Comparison of ENCODE assay signal across 1 cellular context in genomic region chr5:116454417-116454927, GRCh38.
TF ChIP-seq lines count a peak whose summit lies in the region.

No MANE protein-coding gene starts in this region.

TF ChIP-seq in HepG2, 621 proteins besides CTCF, POLR2A, EP300 and RAD21 (continued from another document):
- TF ChIP-seq, protein P1, sequence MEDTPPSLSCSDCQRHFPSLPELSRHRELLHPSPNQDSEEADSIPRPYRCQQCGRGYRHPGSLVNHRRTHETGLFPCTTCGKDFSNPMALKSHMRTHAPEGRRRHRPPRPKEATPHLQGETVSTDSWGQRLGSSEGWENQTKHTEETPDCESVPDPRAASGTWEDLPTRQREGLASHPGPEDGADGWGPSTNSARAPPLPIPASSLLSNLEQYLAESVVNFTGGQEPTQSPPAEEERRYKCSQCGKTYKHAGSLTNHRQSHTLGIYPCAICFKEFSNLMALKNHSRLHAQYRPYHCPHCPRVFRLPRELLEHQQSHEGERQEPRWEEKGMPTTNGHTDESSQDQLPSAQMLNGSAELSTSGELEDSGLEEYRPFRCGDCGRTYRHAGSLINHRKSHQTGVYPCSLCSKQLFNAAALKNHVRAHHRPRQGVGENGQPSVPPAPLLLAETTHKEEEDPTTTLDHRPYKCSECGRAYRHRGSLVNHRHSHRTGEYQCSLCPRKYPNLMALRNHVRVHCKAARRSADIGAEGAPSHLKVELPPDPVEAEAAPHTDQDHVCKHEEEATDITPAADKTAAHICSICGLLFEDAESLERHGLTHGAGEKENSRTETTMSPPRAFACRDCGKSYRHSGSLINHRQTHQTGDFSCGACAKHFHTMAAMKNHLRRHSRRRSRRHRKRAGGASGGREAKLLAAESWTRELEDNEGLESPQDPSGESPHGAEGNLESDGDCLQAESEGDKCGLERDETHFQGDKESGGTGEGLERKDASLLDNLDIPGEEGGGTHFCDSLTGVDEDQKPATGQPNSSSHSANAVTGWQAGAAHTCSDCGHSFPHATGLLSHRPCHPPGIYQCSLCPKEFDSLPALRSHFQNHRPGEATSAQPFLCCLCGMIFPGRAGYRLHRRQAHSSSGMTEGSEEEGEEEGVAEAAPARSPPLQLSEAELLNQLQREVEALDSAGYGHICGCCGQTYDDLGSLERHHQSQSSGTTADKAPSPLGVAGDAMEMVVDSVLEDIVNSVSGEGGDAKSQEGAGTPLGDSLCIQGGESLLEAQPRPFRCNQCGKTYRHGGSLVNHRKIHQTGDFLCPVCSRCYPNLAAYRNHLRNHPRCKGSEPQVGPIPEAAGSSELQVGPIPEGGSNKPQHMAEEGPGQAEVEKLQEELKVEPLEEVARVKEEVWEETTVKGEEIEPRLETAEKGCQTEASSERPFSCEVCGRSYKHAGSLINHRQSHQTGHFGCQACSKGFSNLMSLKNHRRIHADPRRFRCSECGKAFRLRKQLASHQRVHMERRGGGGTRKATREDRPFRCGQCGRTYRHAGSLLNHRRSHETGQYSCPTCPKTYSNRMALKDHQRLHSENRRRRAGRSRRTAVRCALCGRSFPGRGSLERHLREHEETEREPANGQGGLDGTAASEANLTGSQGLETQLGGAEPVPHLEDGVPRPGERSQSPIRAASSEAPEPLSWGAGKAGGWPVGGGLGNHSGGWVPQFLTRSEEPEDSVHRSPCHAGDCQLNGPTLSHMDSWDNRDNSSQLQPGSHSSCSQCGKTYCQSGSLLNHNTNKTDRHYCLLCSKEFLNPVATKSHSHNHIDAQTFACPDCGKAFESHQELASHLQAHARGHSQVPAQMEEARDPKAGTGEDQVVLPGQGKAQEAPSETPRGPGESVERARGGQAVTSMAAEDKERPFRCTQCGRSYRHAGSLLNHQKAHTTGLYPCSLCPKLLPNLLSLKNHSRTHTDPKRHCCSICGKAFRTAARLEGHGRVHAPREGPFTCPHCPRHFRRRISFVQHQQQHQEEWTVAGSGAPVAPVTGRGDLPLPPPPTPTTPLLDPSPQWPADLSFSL (CRISPR knock-in tag; IDR thresholded peaks at IDR 0.05): no peak
- TF ChIP-seq ARNTL (CRISPR knock-in tag; IDR thresholded peaks at IDR 0.05) (no peak), ATF7-NPFF (CRISPR knock-in tag; IDR thresholded peaks at IDR 0.05; ENCODE audit: low read depth) (no peak), ZNF264 (CRISPR knock-in tag; IDR thresholded peaks at IDR 0.05) (no peak), ZNF790 (CRISPR knock-in tag; IDR thresholded peaks at IDR 0.05; ENCODE audit: borderline replicate concordance) (no peak), NFE2L1 (CRISPR knock-in tag; IDR thresholded peaks at IDR 0.05; ENCODE audit: borderline replicate concordance) (no peak), KDM6A (CRISPR knock-in tag; IDR thresholded peaks at IDR 0.05; ENCODE audit: low read depth) (no peak), PLRG1 (conservative IDR thresholded peaks at IDR 0.05) (no peak), ZNF136 (CRISPR knock-in tag; IDR thresholded peaks at IDR 0.05; ENCODE audit: low read depth) (no peak), ZFAT (CRISPR knock-in tag; conservative IDR thresholded peaks at IDR 0.05) (no peak), ZNF674 (CRISPR knock-in tag; IDR thresholded peaks at IDR 0.05; ENCODE audit: low read depth) (no peak), POGZ (CRISPR knock-in tag; IDR thresholded peaks at IDR 0.05) (no peak)
- TF ChIP-seq, protein P2, sequence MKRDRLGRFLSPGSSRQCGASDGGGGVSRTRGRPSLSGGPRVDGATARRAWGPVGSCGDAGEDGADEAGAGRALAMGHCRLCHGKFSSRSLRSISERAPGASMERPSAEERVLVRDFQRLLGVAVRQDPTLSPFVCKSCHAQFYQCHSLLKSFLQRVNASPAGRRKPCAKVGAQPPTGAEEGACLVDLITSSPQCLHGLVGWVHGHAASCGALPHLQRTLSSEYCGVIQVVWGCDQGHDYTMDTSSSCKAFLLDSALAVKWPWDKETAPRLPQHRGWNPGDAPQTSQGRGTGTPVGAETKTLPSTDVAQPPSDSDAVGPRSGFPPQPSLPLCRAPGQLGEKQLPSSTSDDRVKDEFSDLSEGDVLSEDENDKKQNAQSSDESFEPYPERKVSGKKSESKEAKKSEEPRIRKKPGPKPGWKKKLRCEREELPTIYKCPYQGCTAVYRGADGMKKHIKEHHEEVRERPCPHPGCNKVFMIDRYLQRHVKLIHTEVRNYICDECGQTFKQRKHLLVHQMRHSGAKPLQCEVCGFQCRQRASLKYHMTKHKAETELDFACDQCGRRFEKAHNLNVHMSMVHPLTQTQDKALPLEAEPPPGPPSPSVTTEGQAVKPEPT (CRISPR knock-in tag; IDR thresholded peaks at IDR 0.05; ENCODE audit: low read depth): no peak
- TF ChIP-seq, protein P3, sequence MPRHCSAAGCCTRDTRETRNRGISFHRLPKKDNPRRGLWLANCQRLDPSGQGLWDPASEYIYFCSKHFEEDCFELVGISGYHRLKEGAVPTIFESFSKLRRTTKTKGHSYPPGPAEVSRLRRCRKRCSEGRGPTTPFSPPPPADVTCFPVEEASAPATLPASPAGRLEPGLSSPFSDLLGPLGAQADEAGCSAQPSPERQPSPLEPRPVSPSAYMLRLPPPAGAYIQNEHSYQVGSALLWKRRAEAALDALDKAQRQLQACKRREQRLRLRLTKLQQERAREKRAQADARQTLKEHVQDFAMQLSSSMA (CRISPR knock-in tag; IDR thresholded peaks at IDR 0.05): no peak
- TF ChIP-seq, protein P4, sequence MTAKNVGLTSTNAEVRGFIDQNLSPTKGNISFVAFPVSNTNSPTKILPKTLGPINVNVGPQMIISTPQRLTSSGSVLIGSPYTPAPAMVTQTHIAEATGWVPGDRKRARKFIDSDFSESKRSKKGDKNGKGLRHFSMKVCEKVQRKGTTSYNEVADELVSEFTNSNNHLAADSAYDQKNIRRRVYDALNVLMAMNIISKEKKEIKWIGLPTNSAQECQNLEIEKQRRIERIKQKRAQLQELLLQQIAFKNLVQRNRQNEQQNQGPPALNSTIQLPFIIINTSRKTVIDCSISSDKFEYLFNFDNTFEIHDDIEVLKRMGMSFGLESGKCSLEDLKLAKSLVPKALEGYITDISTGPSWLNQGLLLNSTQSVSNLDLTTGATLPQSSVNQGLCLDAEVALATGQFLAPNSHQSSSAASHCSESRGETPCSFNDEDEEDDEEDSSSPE (CRISPR knock-in tag; IDR thresholded peaks at IDR 0.05): no peak
